Comparison of ENCODE assay signal across 9 cellular contexts in genomic region chr19:1254081-1254527, GRCh38.
DNase-seq lines count a peak whose midpoint lies in the region; ATAC-seq and TF ChIP-seq lines count a peak whose summit lies in the region.
"Had no signal": no experiment of that assay in that cellular context is flagged by ENCODE, and none has a peak within 500 bp of the region (broad histone marks: within the 10 kb centered on the region; RNA-seq: fewer than 3 reads in every experiment).

No MANE protein-coding gene starts in this region.

- peak overlapping the region; percentile 98 to 100 (median 100) for H3K4me2 ChIP-seq in BLaER1 treated with 17β-estradiol and CSF1 and Interleukin-3, amounts not matched to agents 10 nM and 100 nM
- no peak overlapping the region for H3K4me2 ChIP-seq in parathyroid adenoma (ENCODE audit: low read length)

- no peak for DNase-seq in SK-N-MC (ENCODE audit: low read depth, low spot score)
- no peak for DNase-seq in fibroblast of pulmonary artery (ENCODE audit: low read depth)
- no peak for DNase-seq in stimulated activated CD4-positive, alpha-beta T cell treated with anti-CD3 and anti-CD28 coated beads, Interleukin-15, amount 100 ng/mL, for 24 hours
- no peak for DNase-seq in NCI-H774 (lab: John Stamatoyannopoulos, UW)
- DNase-seq: NCI-H187 had no signal

- H4K20me1 ChIP-seq in BLaER1 treated with 17β-estradiol and CSF1 and Interleukin-3, amounts not matched to agents 10 nM and 100 nM = peaks cover 63 to 93% (median 80%) of the 10 kb centered on the region in 11 experiments

- no peak overlapping the region for H2AFZ ChIP-seq in parathyroid adenoma

- peak overlapping the region; percentile 93 to 97 (median 95) for H3K27ac ChIP-seq in BLaER1 treated with 17β-estradiol and CSF1 and Interleukin-3, amounts not matched to agents 10 nM and 100 nM
- H3K27ac ChIP-seq in SK-N-MC (peak overlapping the region; percentile 36), parathyroid adenoma (peak overlapping the region; percentile 64)

- peaks cover 0 to 5% (median 0%) of the 10 kb centered on the region in 11 experiments; a peak in 6 of 22 replicates for H3K9me3 ChIP-seq in BLaER1 treated with 17β-estradiol and CSF1 and Interleukin-3, amounts not matched to agents 10 nM and 100 nM (replicated peaks in 1 of 11)
- no peaks in the 10 kb centered on the region for H3K9me3 ChIP-seq in SK-N-MC (ENCODE audit: low read depth, low read length)
- H3K9me3 ChIP-seq in parathyroid adenoma (ENCODE audit: control insufficient read depth, low read length) = no peaks in the 10 kb centered on the region

- peaks cover 7% of the 10 kb centered on the region for H3K79me2 ChIP-seq in parathyroid adenoma

- H3K4me3 ChIP-seq in BLaER1 treated with 17β-estradiol and CSF1 and Interleukin-3, amounts not matched to agents 10 nM and 100 nM = peak overlapping the region; percentile 92 to 100 (median 99)
- no peak overlapping the region for H3K4me3 ChIP-seq in SK-N-MC
- H3K4me3 ChIP-seq in fibroblast of pulmonary artery (replicated peaks; ENCODE audit: low read depth, low read length) = peak overlapping the region; percentile 85
- H3K4me3 ChIP-seq in parathyroid adenoma (ENCODE audit: low read depth, low read length) = no peak overlapping the region

- peaks cover 55 to 63% (median 58%) of the 10 kb centered on the region in 10 experiments for H3K4me1 ChIP-seq in BLaER1 treated with 17β-estradiol and CSF1 and Interleukin-3, amounts not matched to agents 10 nM and 100 nM
- H3K4me1 ChIP-seq in parathyroid adenoma = peaks cover 3% of the 10 kb centered on the region

- TF ChIP-seq CTCF in fibroblast of pulmonary artery (IDR thresholded peaks at IDR 0.05; ENCODE audit: low read length, missing control alignments) (no peak), parathyroid adenoma (IDR thresholded peaks at IDR 0.05) (no peak)

- H3K36me3 ChIP-seq in BLaER1 treated with 17β-estradiol and CSF1 and Interleukin-3, amounts not matched to agents 10 nM and 100 nM = peaks cover 65 to 76% (median 74%) of the 10 kb centered on the region in 11 experiments
- H3K36me3 ChIP-seq in SK-N-MC (ENCODE audit: insufficient read depth, low read length) = peaks cover 56% of the 10 kb centered on the region
- H3K36me3 ChIP-seq in parathyroid adenoma (ENCODE audit: control insufficient read depth, insufficient read depth, low read length) = no peaks in the 10 kb centered on the region

- no peaks in the 10 kb centered on the region for H3K27me3 ChIP-seq in BLaER1 treated with 17β-estradiol and CSF1 and Interleukin-3, amounts not matched to agents 10 nM and 100 nM
- H3K27me3 ChIP-seq in parathyroid adenoma (ENCODE audit: control insufficient read depth, insufficient read depth, low read length) = no peaks in the 10 kb centered on the region

- H3K9ac ChIP-seq in BLaER1 treated with 17β-estradiol and CSF1 and Interleukin-3, amounts not matched to agents 10 nM and 100 nM = peak overlapping the region; percentile 82 to 99 (median 96)
- H3K9ac ChIP-seq in SK-N-MC (ENCODE audit: insufficient read length) (no peak overlapping the region), parathyroid adenoma (no peak overlapping the region)

- ATAC-seq in HG02852 (IDR thresholded peaks at IDR 0.05; ENCODE audit: unreplicated experiment) (no peak), HG03469 (IDR thresholded peaks at IDR 0.05; ENCODE audit: unreplicated experiment) (no peak)

Comparison
In these comparisons a context has a peak if more than half of its experiments do, and no peak if none do; other contexts are left out.
1. H3K27ac ChIP-seq: peak in every context shown above with its lines; median percentile 95 in BLaER1 treated with 17β-estradiol and CSF1 and Interleukin-3, amounts not matched to agents 10 nM and 100 nM; 64 in parathyroid adenoma; 36 in SK-N-MC.
2. H3K4me3 ChIP-seq: peak in BLaER1 treated with 17β-estradiol and CSF1 and Interleukin-3, amounts not matched to agents 10 nM and 100 nM (10 of 10) and fibroblast of pulmonary artery (single experiment); none in SK-N-MC (single experiment) and parathyroid adenoma (single experiment).
3. H3K9ac ChIP-seq: peak in BLaER1 treated with 17β-estradiol and CSF1 and Interleukin-3, amounts not matched to agents 10 nM and 100 nM (11 of 11); none in SK-N-MC (single experiment) and parathyroid adenoma (single experiment).